ENCODE assay signal across 18 cellular contexts in genomic region chr9:109419531-109419930, GRCh38.
"Had no signal": no experiment of that assay in that cellular context is flagged by ENCODE, and none has a peak within 500 bp of the region (broad histone marks: within the 10 kb centered on the region; RNA-seq: fewer than 3 reads in every experiment).

No MANE protein-coding gene starts in this region.

- H3K36me3 Mint-ChIP-seq: activated naive CD8-positive, alpha-beta T cell treated with anti-CD3 and anti-CD28 coated beads, Interleukin-2, amount 10 ng/mL, durations not matched to agents 7 days and 5 days; brain had no signal

- H3K9me3 ChIP-seq: prostate gland, transverse colon, uterus had no signal

- H3K27ac Mint-ChIP-seq: activated CD8-positive, alpha-beta T cell treated with anti-CD3 and anti-CD28 coated beads, Interleukin-2, amount 10 ng/mL, durations not matched to agents 7 days and 5 days; activated naive CD8-positive, alpha-beta T cell treated with anti-CD3 and anti-CD28 coated beads, Interleukin-2, amount 10 ng/mL, durations not matched to agents 7 days and 5 days; activated T-cell treated with anti-CD3 and anti-CD28 coated beads, Interleukin-2, amount 50 U/mL, for 24 hours had no signal

- H3K4me1 Mint-ChIP-seq: central memory CD8-positive, alpha-beta T cell had no signal

- H3K9me3 Mint-ChIP-seq: activated CD4-positive, alpha-beta T cell treated with anti-CD3 and anti-CD28 coated beads, Interleukin-2, amount 10 ng/mL, durations not matched to agents 24 days and 14 days; activated naive CD8-positive, alpha-beta T cell treated with anti-CD3 and anti-CD28 coated beads, Interleukin-2, amount 10 ng/mL, durations not matched to agents 7 days and 5 days; activated T-cell treated with anti-CD3 and anti-CD28 coated beads, Interleukin-2, amount 50 U/mL, for 24 hours; activated T-helper 2 cell treated with anti-CD3 and anti-CD28 coated beads, Interferon-gamma antibody, Interleukin-2, Interleukin-4, amounts not matched to agents 10 μg/mL and 5 μg/mL and 100 μg/mL, durations not matched to agents 14 hours and 24 hours and 36 hours; central memory CD8-positive, alpha-beta T cell; stimulated activated naive CD8-positive, alpha-beta T cell treated with anti-CD3 and anti-CD28 coated beads, Interleukin-15, Interleukin-2, amounts not matched to agents 100 ng/mL and 50 ng/mL, for 24 hours had no signal

- H3K27ac ChIP-seq: coronary artery, prostate gland, skin epidermis, transverse colon, uterus had no signal

- H3K4me3 ChIP-seq: coronary artery, prostate gland, skin epidermis, transverse colon, uterus had no signal

- H3K36me3 ChIP-seq: prostate gland, transverse colon, uterus had no signal

- H3K4me3 Mint-ChIP-seq: activated CD8-positive, alpha-beta T cell treated with anti-CD3 and anti-CD28 coated beads, Interleukin-2, amount 10 ng/mL, durations not matched to agents 7 days and 5 days; activated naive CD8-positive, alpha-beta T cell treated with anti-CD3 and anti-CD28 coated beads, Interleukin-2, amount 10 ng/mL, durations not matched to agents 7 days and 5 days; activated T-cell treated with anti-CD3 and anti-CD28 coated beads, Interleukin-2, amount 50 U/mL, for 24 hours; brain; central memory CD8-positive, alpha-beta T cell; stimulated activated naive CD8-positive, alpha-beta T cell treated with anti-CD3 and anti-CD28 coated beads, Interleukin-15, Interleukin-2, amounts not matched to agents 100 ng/mL and 50 ng/mL, for 24 hours had no signal

- DNase-seq: activated CD4-positive, alpha-beta T cell treated with anti-CD3 and anti-CD28 coated beads, Interleukin-2, amount 10 ng/mL, durations not matched to agents 24 days and 14 days; activated CD8-positive, alpha-beta T cell treated with anti-CD3 and anti-CD28 coated beads, Interleukin-2, amount 10 ng/mL, durations not matched to agents 7 days and 5 days; activated naive CD4-positive, alpha-beta T cell treated with Interleukin-2 at 50 U/mL for 16 hours; activated naive CD8-positive, alpha-beta T cell treated with anti-CD3 and anti-CD28 coated beads, Interleukin-2, amount 10 ng/mL, durations not matched to agents 7 days and 5 days; activated T-cell treated with anti-CD3 and anti-CD28 coated beads, Interleukin-2, amount 50 U/mL, for 24 hours; erythroblast; head of caudate nucleus; left ventricle myocardium superior; right cardiac atrium; transverse colon; uterus had no signal

- ATAC-seq: activated CD8-positive, alpha-beta T cell treated with anti-CD3 and anti-CD28 coated beads, Interleukin-2, amount 10 ng/mL, durations not matched to agents 7 days and 5 days; left ventricle myocardium superior; right cardiac atrium had no signal

- H3K27me3 ChIP-seq: transverse colon, uterus had no signal

- H3K4me1 ChIP-seq: uterus had no signal
